22 cellular contexts compared by ENCODE assay signal in the genomic region with DNA sequence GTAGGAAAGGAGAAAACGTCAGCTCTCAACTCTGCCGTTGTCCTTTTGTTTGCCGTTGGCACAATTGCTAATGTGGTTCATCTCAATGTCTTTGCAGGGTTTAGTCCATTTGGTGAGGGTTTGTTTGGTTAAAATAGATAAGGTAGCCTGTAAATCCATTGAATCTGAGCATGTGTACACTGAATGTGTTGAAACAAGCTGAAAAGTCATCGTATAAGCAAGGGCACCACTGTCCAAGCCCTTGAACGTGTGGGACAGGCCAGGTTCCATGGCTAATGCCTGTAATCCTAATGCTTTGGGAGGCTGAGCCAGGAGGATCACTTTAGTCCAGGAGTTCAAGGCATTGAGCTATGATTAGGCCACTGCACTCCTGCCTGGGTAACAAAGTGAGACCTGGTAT.
DNase-seq lines count a peak whose midpoint lies in the region; ATAC-seq, FAIRE-seq and TF ChIP-seq lines count a peak whose summit lies in the region.
"Had no signal": no experiment of that assay in that cellular context is flagged by ENCODE, and none has a peak within 500 bp of the region (broad histone marks: within the 10 kb centered on the region; RNA-seq: fewer than 3 reads in every experiment).

No MANE protein-coding gene starts in this region.

- CTCF ChIA-PET in HepG2 (lab: Yijun Ruan, JAX; ENCODE audit: low intra/inter-chr PET ratio, low total read pairs) = no interaction called here

- DNase-seq in DMS153 (lab: John Stamatoyannopoulos, UW) = peak; percentile 8
- no peak for DNase-seq in DMS153 treated with DMSO at 0.1 percent for 48 hours (lab: John Stamatoyannopoulos, UW; ENCODE audit: unreplicated experiment)
- peak; percentile 77 for DNase-seq in HepG2 (ENCODE audit: low spot score)
- no peak for DNase-seq in right lobe of liver
- DNase-seq in T-helper 2 cell = no peak
- no peak for DNase-seq in SJCRH30
- no peak for DNase-seq in thyroid gland
- DNase-seq: CD4-positive, CD25-positive, alpha-beta regulatory T cell; CD8-positive, alpha-beta T cell; DMS53; DMS79 treated with DMSO at 0.1 percent for 48 hours; GF-D8; H9 had no signal

- no peak for TF ChIP-seq RAD21 in HepG2 (CRISPR knock-in tag; IDR thresholded peaks at IDR 0.05)

- in situ Hi-C loops in HepG2 (cut with HindIII; ENCODE audit: extremely low pct_ligation_motif_present, low pct_unique_long_range_greater_than_20kb) = no loop called here

- intact Hi-C loops in HepG2 (cut with micrococcal nuclease; ENCODE audit: unreplicated experiment) (no loop called here), right lobe of liver (cut with DNase I) (no loop called here), thyroid gland (cut with DNase I) (no loop called here)

- H3K4me3 ChIP-seq in HepG2 (replicated peaks in 1 of 3; ENCODE audit: insufficient read depth in 1 of 3, low read depth in 2 of 3, low read length in 3 of 3) = no peak overlapping the region
- H3K4me3 ChIP-seq in right lobe of liver = no peak overlapping the region
- H3K4me3 ChIP-seq in SJCRH30 = no peak overlapping the region
- no peak overlapping the region for H3K4me3 ChIP-seq in thyroid gland (replicated peaks in 1 of 3)
- H3K4me3 ChIP-seq: BLaER1, GM23338 had no signal

- no peaks in the 10 kb centered on the region for H4K20me1 ChIP-seq in HepG2 (ENCODE audit: insufficient read depth, low read length)
- H4K20me1 ChIP-seq: BLaER1 had no signal

- H3K27ac ChIP-seq in HepG2 (ENCODE audit: extremely low read length, insufficient read depth, low read length) (no peak overlapping the region), right lobe of liver (no peak overlapping the region), VCaP (peak overlapping the region; percentile 51), SJCRH30 (no peak overlapping the region), thyroid gland (no peak overlapping the region)
- H3K27ac ChIP-seq: 22Rv1, BLaER1, C4-2B had no signal

- no peaks in the 10 kb centered on the region for H3K79me2 ChIP-seq in HepG2 (ENCODE audit: insufficient read depth, low read length)

- H2AFZ ChIP-seq in HepG2 (ENCODE audit: low read length) = no peak overlapping the region
- H2AFZ ChIP-seq: GM23338 had no signal

- TF ChIP-seq POLR2A in HepG2 (IDR thresholded peaks at IDR 0.05; ENCODE audit: insufficient read depth in 1 of 2, low read depth in 2 of 2, low read length in 2 of 2) (no peak), right lobe of liver (IDR thresholded peaks at IDR 0.05) (no peak), thyroid gland (IDR thresholded peaks at IDR 0.05) (no peak)

- POLR2A ChIA-PET in HepG2 (lab: Yijun Ruan, JAX) = no interaction called here

- WGBS in HepG2 (ENCODE audit: low lambda C conversion rate) = 28% methylated on average over 5 of the region's 5 CpGs
- WGBS in right lobe of liver (ENCODE audit: insufficient coverage, low coverage, low lambda C conversion rate, missing lambda C conversion rate) = 50% methylated on average over 5 of the region's 5 CpGs
- 91 to 93% methylated on average over 5 of the region's 5 CpGs for WGBS in thyroid gland, 2 donors

- ATAC-seq in HepG2 (peak; percentile 97), right lobe of liver (no peak)
- ATAC-seq: CD8-positive, alpha-beta T cell; GM23338; HCT116 had no signal

- no peak overlapping the region for H3K4me2 ChIP-seq in HepG2 (ENCODE audit: low read depth, low read length)
- H3K4me2 ChIP-seq: BLaER1, GM23338 had no signal

- TF ChIP-seq CTCF in HepG2 (CRISPR knock-in tag; IDR thresholded peaks at IDR 0.05) = no peak
- no peak for TF ChIP-seq CTCF in right lobe of liver (IDR thresholded peaks at IDR 0.05)
- no peak for TF ChIP-seq CTCF in VCaP (conservative IDR thresholded peaks at IDR 0.05)
- TF ChIP-seq CTCF in thyroid gland (IDR thresholded peaks at IDR 0.05) = no peak

- TF ChIP-seq EP300 in HepG2 (IDR thresholded peaks at IDR 0.05; ENCODE audit: low read depth in 2 of 2, low read length in 2 of 2) = peak in 1 of 2 experiments; percentile 58; a peak in 1 of 4 replicates
- TF ChIP-seq EP300 in HepG2 (CRISPR knock-in tag; IDR thresholded peaks at IDR 0.05; ENCODE audit: borderline replicate concordance) = no peak

- peak; percentile 52 for FAIRE-seq in HepG2 (lab: Jason Lieb, UNC)
- FAIRE-seq: GM12891, GM18507 had no signal

- H3K9ac ChIP-seq in HepG2 (ENCODE audit: insufficient read depth, low read depth, low read length) = no peak overlapping the region
- H3K9ac ChIP-seq: BLaER1 had no signal

- H3K36me3 ChIP-seq in HepG2 (replicated peaks in 1 of 2; ENCODE audit: control insufficient read depth in 1 of 2, insufficient read depth in 2 of 2, low read length in 2 of 2) (no peaks in the 10 kb centered on the region), right lobe of liver (no peaks in the 10 kb centered on the region), SJCRH30 (no peaks in the 10 kb centered on the region), thyroid gland (no peaks in the 10 kb centered on the region)
- H3K36me3 ChIP-seq: BLaER1 had no signal

- peaks cover 10% of the 10 kb centered on the region for H3K4me1 ChIP-seq in HepG2 (ENCODE audit: insufficient read depth, low read length)
- H3K4me1 ChIP-seq in right lobe of liver = no peaks in the 10 kb centered on the region
- H3K4me1 ChIP-seq in SJCRH30 = no peaks in the 10 kb centered on the region
- H3K4me1 ChIP-seq in thyroid gland = no peaks in the 10 kb centered on the region
- H3K4me1 ChIP-seq: BLaER1 had no signal

- H3K27me3 ChIP-seq in HepG2 (ENCODE audit: control insufficient read depth in 1 of 2, insufficient read depth in 2 of 2, low read length in 2 of 2) = no peaks in the 10 kb centered on the region
- H3K27me3 ChIP-seq in right lobe of liver = no peaks in the 10 kb centered on the region
- H3K27me3 ChIP-seq in SJCRH30 = no peaks in the 10 kb centered on the region
- H3K27me3 ChIP-seq in thyroid gland = no peaks in the 10 kb centered on the region
- H3K27me3 ChIP-seq: BLaER1 had no signal

- BruUV-seq in HepG2 (replicated peaks; lab: Mats Ljungman, UMichigan) = no TSS peak

- H3K9me3 ChIP-seq in HepG2 (ENCODE audit: low read length) (no peaks in the 10 kb centered on the region), right lobe of liver (no peaks in the 10 kb centered on the region), SJCRH30 (replicated peaks) (no peaks in the 10 kb centered on the region), thyroid gland (no peaks in the 10 kb centered on the region)
- H3K9me3 ChIP-seq: Caco-2 had no signal

TF ChIP-seq in HepG2, 621 proteins besides CTCF, POLR2A, EP300 and RAD21 (continues in another document):
- TF ChIP-seq KDM6A (CRISPR knock-in tag; IDR thresholded peaks at IDR 0.05; ENCODE audit: low read depth) = no peak
- peak; percentile 43 for TF ChIP-seq TCF7 (IDR thresholded peaks at IDR 0.05; ENCODE audit: low read depth)
- peak; percentile 75 for TF ChIP-seq ZMYM3 (CRISPR knock-in tag; IDR thresholded peaks at IDR 0.05)
- TF ChIP-seq ZNF558 (CRISPR knock-in tag; IDR thresholded peaks at IDR 0.05; ENCODE audit: borderline replicate concordance) = no peak
- no peak for TF ChIP-seq CBFB (CRISPR knock-in tag; IDR thresholded peaks at IDR 0.05)
- TF ChIP-seq FOSL2 (CRISPR knock-in tag; IDR thresholded peaks at IDR 0.05) = 0 out of 2 replicates have a peak, but pooled peaks have one; percentile 17
- 0 out of 2 replicates have a peak, but pooled peaks have one; percentile 31 for TF ChIP-seq NCOA2 (CRISPR knock-in tag; IDR thresholded peaks at IDR 0.05)
- TF ChIP-seq ZNF605 (CRISPR knock-in tag; IDR thresholded peaks at IDR 0.05) = no peak
- TF ChIP-seq SIN3B (IDR thresholded peaks at IDR 0.05; ENCODE audit: low read length) = no peak
- TF ChIP-seq, protein P1, sequence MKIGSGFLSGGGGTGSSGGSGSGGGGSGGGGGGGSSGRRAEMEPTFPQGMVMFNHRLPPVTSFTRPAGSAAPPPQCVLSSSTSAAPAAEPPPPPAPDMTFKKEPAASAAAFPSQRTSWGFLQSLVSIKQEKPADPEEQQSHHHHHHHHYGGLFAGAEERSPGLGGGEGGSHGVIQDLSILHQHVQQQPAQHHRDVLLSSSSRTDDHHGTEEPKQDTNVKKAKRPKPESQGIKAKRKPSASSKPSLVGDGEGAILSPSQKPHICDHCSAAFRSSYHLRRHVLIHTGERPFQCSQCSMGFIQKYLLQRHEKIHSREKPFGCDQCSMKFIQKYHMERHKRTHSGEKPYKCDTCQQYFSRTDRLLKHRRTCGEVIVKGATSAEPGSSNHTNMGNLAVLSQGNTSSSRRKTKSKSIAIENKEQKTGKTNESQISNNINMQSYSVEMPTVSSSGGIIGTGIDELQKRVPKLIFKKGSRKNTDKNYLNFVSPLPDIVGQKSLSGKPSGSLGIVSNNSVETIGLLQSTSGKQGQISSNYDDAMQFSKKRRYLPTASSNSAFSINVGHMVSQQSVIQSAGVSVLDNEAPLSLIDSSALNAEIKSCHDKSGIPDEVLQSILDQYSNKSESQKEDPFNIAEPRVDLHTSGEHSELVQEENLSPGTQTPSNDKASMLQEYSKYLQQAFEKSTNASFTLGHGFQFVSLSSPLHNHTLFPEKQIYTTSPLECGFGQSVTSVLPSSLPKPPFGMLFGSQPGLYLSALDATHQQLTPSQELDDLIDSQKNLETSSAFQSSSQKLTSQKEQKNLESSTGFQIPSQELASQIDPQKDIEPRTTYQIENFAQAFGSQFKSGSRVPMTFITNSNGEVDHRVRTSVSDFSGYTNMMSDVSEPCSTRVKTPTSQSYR (CRISPR knock-in tag; IDR thresholded peaks at IDR 0.05; ENCODE audit: borderline replicate concordance) = peak; percentile 37; the same call in 1 of the 2 replicates
- TF ChIP-seq ISL2 (CRISPR knock-in tag; IDR thresholded peaks at IDR 0.05) = peak; percentile 72; the same call in 1 of the 2 replicates
- TF ChIP-seq, protein P2, sequence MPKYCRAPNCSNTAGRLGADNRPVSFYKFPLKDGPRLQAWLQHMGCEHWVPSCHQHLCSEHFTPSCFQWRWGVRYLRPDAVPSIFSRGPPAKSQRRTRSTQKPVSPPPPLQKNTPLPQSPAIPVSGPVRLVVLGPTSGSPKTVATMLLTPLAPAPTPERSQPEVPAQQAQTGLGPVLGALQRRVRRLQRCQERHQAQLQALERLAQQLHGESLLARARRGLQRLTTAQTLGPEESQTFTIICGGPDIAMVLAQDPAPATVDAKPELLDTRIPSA (CRISPR knock-in tag; IDR thresholded peaks at IDR 0.05; ENCODE audit: borderline replicate concordance) = no peak
- TF ChIP-seq GFI1 (CRISPR knock-in tag; IDR thresholded peaks at IDR 0.05; ENCODE audit: borderline replicate concordance) = peak; percentile 87
- peak; percentile 81; the same call in 1 of the 2 replicates for TF ChIP-seq TBX2 (CRISPR knock-in tag; IDR thresholded peaks at IDR 0.05; ENCODE audit: borderline replicate concordance)
- TF ChIP-seq TOPORS (CRISPR knock-in tag; IDR thresholded peaks at IDR 0.05) = 0 out of 2 replicates have a peak, but pooled peaks have one; percentile 27
- no peak for TF ChIP-seq ZNF253 (CRISPR knock-in tag; IDR thresholded peaks at IDR 0.05; ENCODE audit: borderline replicate concordance)

Comparison
In these comparisons a context has a peak if more than half of its experiments do, and no peak if none do; other contexts are left out.
1. DNase-seq: peak in DMS153 (single experiment) and HepG2 (single experiment); none in DMS153 treated with DMSO at 0.1 percent for 48 hours (single experiment), right lobe of liver (0 of 3), T-helper 2 cell (0 of 5), SJCRH30 (0 of 2) and thyroid gland (0 of 2).